ENCODE assay signal across 17 cellular contexts in genomic region chr10:11528286-11528685, GRCh38.
DNase-seq lines count a peak whose midpoint lies in the region; ATAC-seq and FAIRE-seq lines count a peak whose summit lies in the region.
"Had no signal": no experiment of that assay in that cellular context is flagged by ENCODE, and none has a peak within 500 bp of the region (broad histone marks: within the 10 kb centered on the region; RNA-seq: fewer than 3 reads in every experiment).

No MANE protein-coding gene starts in this region.

- H4K8ac ChIP-seq in trophoblast cell (ENCODE audit: low read depth, low read length): no peak overlapping the region

- no peaks in the 10 kb centered on the region for H3K79me2 ChIP-seq in trophoblast cell (ENCODE audit: control insufficient read depth, insufficient read depth, low read length, poor library complexity)

- peaks cover 44% of the 10 kb centered on the region; the same call in 1 of the 2 replicates for H4K20me1 ChIP-seq in BLaER1

- peak overlapping the region in 7 of 10 donors; percentile 41 to 90 (median 74) for H3K27ac Mint-ChIP-seq in naive thymus-derived CD8-positive, alpha-beta T cell
- H3K27ac Mint-ChIP-seq: HFFc6 had no signal

- H3K4me3 ChIP-seq in BLaER1: no peak overlapping the region
- H3K4me3 ChIP-seq in trophoblast cell (ENCODE audit: low read depth, low read length): no peak overlapping the region

- no peak overlapping the region for H2BK12ac ChIP-seq in trophoblast cell (ENCODE audit: low read length)

- H3K23ac ChIP-seq in trophoblast cell (ENCODE audit: low read length): no peak overlapping the region

- peaks cover 7 to 46% (median 30%) of the 10 kb centered on the region in 4 donors for H3K4me1 Mint-ChIP-seq in naive thymus-derived CD8-positive, alpha-beta T cell

- H2BK120ac ChIP-seq in trophoblast cell (ENCODE audit: insufficient read depth, low read length, poor library complexity): no peak overlapping the region

- no peak overlapping the region for H3K14ac ChIP-seq in trophoblast cell (ENCODE audit: low read length)

- H3K4ac ChIP-seq in trophoblast cell (ENCODE audit: low read depth, low read length): no peak overlapping the region

- no peak overlapping the region for H4K91ac ChIP-seq in trophoblast cell (ENCODE audit: low read depth, low read length)

- H3K4me1 ChIP-seq in BLaER1 (peaks cover 54% of the 10 kb centered on the region), trophoblast cell (ENCODE audit: control insufficient read depth in 1 of 2, insufficient read depth in 2 of 2, low read length in 2 of 2) (no peaks in the 10 kb centered on the region)

- no peak overlapping the region for H2AFZ ChIP-seq in trophoblast cell (ENCODE audit: insufficient read depth, low read length, poor library complexity)

- DNase-seq in GM18507 (ENCODE audit: extremely low spot score, insufficient read length, low read depth) (no peak), amniotic epithelial cell (ENCODE audit: low read depth) (peak; percentile 62), trophoblast cell (no peak), NCI-H524 (lab: John Stamatoyannopoulos, UW) (no peak), Kasumi-1 (lab: John Stamatoyannopoulos, UW) (no peak)
- DNase-seq in naive thymus-derived CD8-positive, alpha-beta T cell: no peak
- DNase-seq: activated CD8-positive, alpha-beta memory T cell treated with anti-CD3 and anti-CD28 coated beads for 24 hours; C1 segment of cervical spinal cord; GF-D8; HFFc6; midbrain; NCI-H1105 treated with DMSO at 0.1 percent for 48 hours; NCI-H526; stimulated activated CD4-positive, alpha-beta T cell treated with anti-CD3 and anti-CD28 coated beads, Interleukin-4, amount 100 ng/mL, for 24 hours had no signal

- peak overlapping the region; percentile 51 to 83 (median 76) for H3K4me3 Mint-ChIP-seq in naive thymus-derived CD8-positive, alpha-beta T cell
- H3K4me3 Mint-ChIP-seq: HFFc6 had no signal

- no peak overlapping the region for H2AK5ac ChIP-seq in trophoblast cell (ENCODE audit: low read length)

- no CpG with 5 or more reads among the region's 3 CpGs for WGBS in trophoblast cell (ENCODE audit: extremely low coverage, insufficient coverage, insufficient read length)

- no peaks in the 10 kb centered on the region for H3K9me3 ChIP-seq in BLaER1
- no peaks in the 10 kb centered on the region for H3K9me3 ChIP-seq in trophoblast cell (ENCODE audit: insufficient read depth, low read depth, low read length)

- no peaks in the 10 kb centered on the region for H3K79me1 ChIP-seq in trophoblast cell (ENCODE audit: low read length)

- no peaks in the 10 kb centered on the region for H3K9me3 Mint-ChIP-seq in naive thymus-derived CD8-positive, alpha-beta T cell
- H3K9me3 Mint-ChIP-seq: HFFc6 had no signal

- ATAC-seq in naive thymus-derived CD8-positive, alpha-beta T cell: peak; percentile 33 to 42
- ATAC-seq in GM18873 (IDR thresholded peaks at IDR 0.05; ENCODE audit: low FRiP score, unreplicated experiment): no peak

- H3K27me3 ChIP-seq in BLaER1 (no peaks in the 10 kb centered on the region), trophoblast cell (ENCODE audit: insufficient read depth, low read length) (no peaks in the 10 kb centered on the region)

- H3K4me2 ChIP-seq in BLaER1 (peak overlapping the region; percentile 72), trophoblast cell (ENCODE audit: low read length) (no peak overlapping the region)

- H3K9ac ChIP-seq in BLaER1: no peak overlapping the region
- H3K9ac ChIP-seq in trophoblast cell (ENCODE audit: low read length): no peak overlapping the region

- no peaks in the 10 kb centered on the region for H3K27me3 Mint-ChIP-seq in naive thymus-derived CD8-positive, alpha-beta T cell

- H3K27ac ChIP-seq in BLaER1 (no peak overlapping the region), trophoblast cell (ENCODE audit: low read depth, low read length) (no peak overlapping the region)

- H2BK5ac ChIP-seq in trophoblast cell (ENCODE audit: low read depth, low read length, poor library complexity): no peak overlapping the region

- FAIRE-seq in GM18507 (lab: Jason Lieb, UNC): peak; percentile 62
- FAIRE-seq: TTC549 had no signal

- H3K36me3 ChIP-seq in BLaER1 (peaks cover 27% of the 10 kb centered on the region), trophoblast cell (ENCODE audit: control insufficient read depth in 1 of 2, insufficient read depth in 2 of 2, low read length in 2 of 2) (peaks cover 0 to 5% of the 10 kb centered on the region in 2 experiments)

- H4K12ac ChIP-seq in trophoblast cell (ENCODE audit: low read depth, low read length): no peak overlapping the region

- POLR2A ChIA-PET in naive thymus-derived CD8-positive, alpha-beta T cell (lab: Charles Lee): no interaction called here

- no peak overlapping the region for H3K18ac ChIP-seq in trophoblast cell (ENCODE audit: low read length)

- H3K36me3 Mint-ChIP-seq in naive thymus-derived CD8-positive, alpha-beta T cell: peaks cover 0 to 9% (median 5%) of the 10 kb centered on the region in 3 donors
